24 cellular contexts compared by ENCODE assay signal in genomic region chrX:120193720-120194119, GRCh38. TPM values are rescaled to one million over a fixed set of nuclear protein-coding genes. Genes with fewer than 3 reads are reported as not detected.
A peak's percentile ranks its signal among the peaks of the same experiment; 100 is the strongest.
DNase-seq lines count a peak whose midpoint lies in the region; ATAC-seq, FAIRE-seq and TF ChIP-seq lines count a peak whose summit lies in the region.
"Not testable (repeated sequence)": the region's sequence is repeated elsewhere in the genome, so short reads cannot be mapped to it uniquely, and the experiment has no call there.
"Had no signal": no experiment of that assay in that cellular context is flagged by ENCODE, and none has a peak within 500 bp of the region (broad histone marks: within the 10 kb centered on the region; RNA-seq: fewer than 3 reads in every experiment).

No MANE protein-coding gene starts in this region.

- H2BK15ac ChIP-seq in H1 (ENCODE audit: low read length), result not testable (repeated sequence)

- not testable (repeated sequence) for H3K79me2 ChIP-seq in H1 (ENCODE audit: control insufficient read depth in 1 of 2, insufficient read depth in 2 of 2, low read length in 2 of 2)

- not testable (repeated sequence) for H3K4me1 ChIP-seq in H1 (replicated peaks in 1 of 4; ENCODE audit: control insufficient read depth in 3 of 4, insufficient read depth in 4 of 4, low read length in 3 of 4)

- not testable (repeated sequence) for H2BK5ac ChIP-seq in H1 (ENCODE audit: low read depth, low read length)

- TF ChIP-seq RAD21 in H1 (IDR thresholded peaks at IDR 0.05 in 1 of 2, conservative IDR thresholded peaks at IDR 0.05 in 1 of 2; ENCODE audit: low read depth in 2 of 2, low read length in 2 of 2), result not testable (repeated sequence)

- H3K27me3 ChIP-seq in H1 (replicated peaks in 1 of 4; ENCODE audit: control insufficient read depth in 3 of 4, extremely low read depth in 1 of 4, insufficient read depth in 3 of 4, low read length in 3 of 4), result not testable (repeated sequence)

- not testable (repeated sequence) for H3K79me1 ChIP-seq in H1 (ENCODE audit: low read depth, low read length)

- H3K4me3 ChIP-seq in H1 (ENCODE audit: extremely low read depth in 1 of 4, insufficient read depth in 2 of 4, low read depth in 3 of 4, low read length in 4 of 4), result not testable (repeated sequence)

- H3K9me3 ChIP-seq in H1 (ENCODE audit: insufficient read depth in 2 of 2, low read depth in 1 of 2, low read length in 1 of 2), result not testable (repeated sequence)

- DNase-seq in H1 (ENCODE audit: low read depth in 1 of 2, low spot score in 2 of 2), result not testable (repeated sequence)

- no CpG with 5 or more reads among the region's 2 CpGs for WGBS in H1 (ENCODE audit: extremely low coverage in 1 of 2, insufficient coverage in 1 of 2, insufficient read length in 1 of 2, insufficient replicate concordance in 2 of 2, low coverage in 1 of 2, low lambda C conversion rate in 2 of 2, missing lambda C conversion rate in 1 of 2), 2 experiments

- TF ChIP-seq POLR2A in GM18505 (IDR thresholded peaks at IDR 0.05; ENCODE audit: borderline replicate concordance, extremely low read depth, insufficient read depth, insufficient read length); H1 (IDR thresholded peaks at IDR 0.05; ENCODE audit: control extremely low read depth in 1 of 2, low read depth in 2 of 2, low read length in 2 of 2): not testable (repeated sequence)

- FAIRE-seq in H1 (lab: Jason Lieb, UNC), result peak; percentile 95

- TF ChIP-seq CTCF in H1 (IDR thresholded peaks at IDR 0.05; ENCODE audit: control extremely low read depth in 1 of 3, insufficient read depth in 1 of 3, low read depth in 1 of 3, low read length in 3 of 3), result not testable (repeated sequence)

- not testable (repeated sequence) for H3K56ac ChIP-seq in H1 (replicated peaks; ENCODE audit: insufficient read length, low read depth, low read length)

- H4K91ac ChIP-seq in H1 (replicated peaks; ENCODE audit: insufficient read length, low read length), result not testable (repeated sequence)

- CTCF ChIA-PET in H1 (lab: Charles Lee; ENCODE audit: partially characterized antibody), result not testable (repeated sequence)

- POLR2A ChIA-PET in H1 (lab: Charles Lee; ENCODE audit: partially characterized antibody), result not testable (repeated sequence)

- not testable (repeated sequence) for TF ChIP-seq EP300 in H1 (IDR thresholded peaks at IDR 0.05; ENCODE audit: borderline replicate concordance in 1 of 2, low read depth in 2 of 2, low read length in 2 of 2)

- not testable (repeated sequence) for H3K18ac ChIP-seq in H1 (ENCODE audit: extremely low read depth, low read length)

- H3K4ac ChIP-seq in H1 (replicated peaks; ENCODE audit: insufficient read length, low read depth, low read length), result not testable (repeated sequence)

- not testable (repeated sequence) for H2BK12ac ChIP-seq in H1 (ENCODE audit: low read depth, low read length)

- H4K20me1 ChIP-seq in H1 (replicated peaks in 1 of 2; ENCODE audit: control insufficient read depth in 1 of 2, insufficient read depth in 2 of 2, low read length in 2 of 2), result not testable (repeated sequence)

- H2AFZ ChIP-seq in H1 (ENCODE audit: low read length), result not testable (repeated sequence)

- H3K9ac ChIP-seq in H1 (replicated peaks in 1 of 4; ENCODE audit: extremely low read depth in 1 of 4, low read depth in 3 of 4, low read length in 3 of 4), result not testable (repeated sequence)

- not testable (repeated sequence) for H3K4me2 ChIP-seq in H1 (ENCODE audit: insufficient read depth in 1 of 2, low read depth in 2 of 2, low read length in 2 of 2)

- H3K14ac ChIP-seq in H1 (ENCODE audit: insufficient read length), result not testable (repeated sequence)

- H2BK20ac ChIP-seq in H1 (ENCODE audit: low read length), result not testable (repeated sequence)

- H2AK5ac ChIP-seq in H1 (ENCODE audit: low read depth, low read length), result not testable (repeated sequence)

- not testable (repeated sequence) for H2BK120ac ChIP-seq in H1 (replicated peaks; ENCODE audit: low read depth, low read length)

- ATAC-seq in GM18505 (IDR thresholded peaks at IDR 0.05; ENCODE audit: unreplicated experiment) (peak; percentile 75), GM18909 (IDR thresholded peaks at IDR 0.05; ENCODE audit: poor library complexity, unreplicated experiment) (peak; percentile 91), GM21360 (IDR thresholded peaks at IDR 0.05; ENCODE audit: unreplicated experiment) (peak; percentile 89), GM21786 (IDR thresholded peaks at IDR 0.05; ENCODE audit: unreplicated experiment) (peak; percentile 87), HG02885 (IDR thresholded peaks at IDR 0.05; ENCODE audit: poor library complexity, unreplicated experiment) (peak; percentile 93), HG03108 (IDR thresholded peaks at IDR 0.05; ENCODE audit: unreplicated experiment) (peak; percentile 89), HG03520 (IDR thresholded peaks at IDR 0.05; ENCODE audit: unreplicated experiment) (peak; percentile 84)

- H3K36me3 ChIP-seq in H1 (ENCODE audit: control insufficient read depth in 2 of 4, insufficient read depth in 4 of 4, low read length in 3 of 4), result not testable (repeated sequence)

- H3K23ac ChIP-seq in H1 (ENCODE audit: insufficient read length), result not testable (repeated sequence)

- not testable (repeated sequence) for H4K8ac ChIP-seq in H1 (ENCODE audit: extremely low read depth, insufficient read depth, low read length)

- not testable (repeated sequence) for H3K27ac ChIP-seq in H1 (ENCODE audit: low read depth, low read length)

- H4K5ac ChIP-seq in H1 (ENCODE audit: insufficient read length, low read depth, low read length), result not testable (repeated sequence)

- H3K23me2 ChIP-seq in H1 (ENCODE audit: low read depth, low read length), result not testable (repeated sequence)

RNA-seq across cellular contexts. Expression of gene RHOXF2, which starts 35.3 kb away (rescaled TPM):
- not detected in 2 replicates for total RNA-seq in H1 (2021; fragmentation: NEBNext Ultra II Directional; extraction: Animal tissue kit (Norgen Biotek cat#: 25700))
- not detected in 2 replicates for polyA plus RNA-seq in H1 (2011; rRNA removed)
- polyA plus RNA-seq in H1 (2011; cell fraction: cytosol; rRNA removed), result not detected
- polyA plus RNA-seq in H1 (2011; cell fraction: nucleus; rRNA removed), result not detected
- not detected in 4 replicates for polyA plus RNA-seq in H1 (2012, experiment 1 of 2)
- polyA plus RNA-seq in H1 (2012, experiment 2 of 2), result not detected
- not detected for polyA plus RNA-seq in H1 (2013, experiment 1 of 2)
- polyA plus RNA-seq in H1 (2013, experiment 2 of 2), result not detected
- polyA minus RNA-seq in H1 (2011; rRNA and poly(A)+ RNA removed), result not detected in 2 replicates
- not detected for polyA minus RNA-seq in H1 (2011; cell fraction: cytosol; rRNA and poly(A)+ RNA removed)
- not detected for polyA minus RNA-seq in H1 (2011; cell fraction: nucleus; rRNA and poly(A)+ RNA removed)
- total RNA-seq: A673; activated CD4-positive, alpha-beta memory T cell treated with anti-CD3 and anti-CD28 coated beads for 36 hours; activated T-cell treated with anti-CD3 and anti-CD28 coated beads, Interleukin-2, amount 50 U/mL, for 72 hours; Calu3; cardiac septum; CD4-positive, CD25-positive, alpha-beta regulatory T cell; gastroesophageal sphincter; GM23248; kidney epithelial cell; liver; mesenteric fat pad; neural crest cell; renal cortical epithelial cell; RPMI7951; tibial nerve had no signal
- polyA plus RNA-seq: GM23248, liver, ovary had no signal

RNA-seq across cellular contexts. Expression of gene ZBTB33, which starts 56.9 kb away (rescaled TPM):
- total RNA-seq in H1 (2021; fragmentation: NEBNext Ultra II Directional; extraction: Animal tissue kit (Norgen Biotek cat#: 25700)), result 14.4 and 14.9 TPM in 2 replicates
- polyA plus RNA-seq in H1 (2011; rRNA removed), result 2.4 and 3.4 TPM in 2 replicates
- polyA plus RNA-seq in H1 (2011; cell fraction: cytosol; rRNA removed), result 4.2 TPM
- polyA plus RNA-seq in H1 (2011; cell fraction: nucleus; rRNA removed), result 2.4 TPM
- 5.5 to 9.8 TPM (median 6.3 TPM) in 4 replicates for polyA plus RNA-seq in H1 (2012, experiment 1 of 2)
- 0.37 TPM for polyA plus RNA-seq in H1 (2012, experiment 2 of 2)
- polyA plus RNA-seq in H1 (2013, experiment 1 of 2), result 7.0 TPM
- 6.1 TPM for polyA plus RNA-seq in H1 (2013, experiment 2 of 2)
- polyA minus RNA-seq in H1 (2011; rRNA and poly(A)+ RNA removed), result 13.4 and 25.4 TPM in 2 replicates
- 11.0 TPM for polyA minus RNA-seq in H1 (2011; cell fraction: cytosol; rRNA and poly(A)+ RNA removed)
- polyA minus RNA-seq in H1 (2011; cell fraction: nucleus; rRNA and poly(A)+ RNA removed), result 14.7 TPM
